Comparison of ENCODE assay signal across 14 cellular contexts in the genomic region with DNA sequence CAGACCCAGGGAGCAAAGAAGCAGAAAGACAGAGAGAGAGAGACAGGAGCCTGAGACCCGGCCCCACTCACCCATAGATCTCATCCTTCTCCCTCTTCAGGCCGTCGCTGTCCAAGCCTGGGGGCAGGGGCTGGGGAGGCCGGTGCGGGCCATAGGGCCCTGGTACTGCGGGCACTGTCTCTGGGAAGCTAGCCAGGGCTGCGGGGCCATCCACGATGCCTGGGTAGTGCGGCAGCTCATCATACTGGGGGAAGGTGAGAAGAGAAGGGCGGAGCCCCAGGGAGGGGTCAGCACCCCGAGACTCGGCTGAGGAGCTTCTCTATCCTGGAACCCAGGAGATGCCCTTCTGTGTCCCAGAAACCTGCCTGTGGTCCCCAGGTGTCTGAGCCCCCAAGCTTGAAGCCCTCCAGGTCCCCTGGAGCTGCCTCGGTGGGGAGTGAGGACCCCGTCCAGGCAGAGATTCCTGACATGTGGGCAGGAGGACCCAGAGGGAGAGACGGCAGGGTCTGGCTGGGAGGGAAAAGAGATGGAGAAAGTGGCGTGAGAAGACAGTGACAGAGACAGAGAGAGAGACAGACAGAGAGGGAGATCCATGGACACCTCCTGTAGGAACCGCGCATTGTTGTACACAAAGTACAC. TPM values are rescaled to one million over a fixed set of nuclear protein-coding genes. Genes with fewer than 3 reads are reported as not detected.
DNase-seq lines count a peak whose midpoint lies in the region; ATAC-seq and TF ChIP-seq lines count a peak whose summit lies in the region.
"Had no signal": no experiment of that assay in that cellular context is flagged by ENCODE, and none has a peak within 500 bp of the region (broad histone marks: within the 10 kb centered on the region; RNA-seq: fewer than 3 reads in every experiment).

No MANE protein-coding gene starts in this region.

- H3K9me2 ChIP-seq in hepatocyte (replicated peaks; ENCODE audit: insufficient read depth) = no peaks in the 10 kb centered on the region

- H3K27me3 ChIP-seq in CD4-positive, alpha-beta T cell (ENCODE audit: control insufficient read depth, insufficient read depth, low read length) = peaks cover 63% of the 10 kb centered on the region
- H3K27me3 ChIP-seq in Panc1 (ENCODE audit: control insufficient read depth, insufficient read depth, low read length) (peaks cover 2% of the 10 kb centered on the region; the same call in 1 of the 2 replicates), hepatocyte (peaks cover 53% of the 10 kb centered on the region), neural progenitor cell (peaks cover 49% of the 10 kb centered on the region), suprapubic skin (peaks cover 83% of the 10 kb centered on the region)

- peaks cover 78% of the 10 kb centered on the region for H3K27me3 Mint-ChIP-seq in CD4-positive, alpha-beta T cell
- peaks cover 25% of the 10 kb centered on the region for H3K27me3 Mint-ChIP-seq in neural progenitor cell (ENCODE audit: insufficient read depth, low read depth)

- no peak overlapping the region for H3K9ac ChIP-seq in neural progenitor cell

- H3K36me3 ChIP-seq in Panc1 (ENCODE audit: control insufficient read depth, insufficient read depth, low read length) (no peaks in the 10 kb centered on the region), hepatocyte (replicated peaks; ENCODE audit: insufficient read depth, low read depth) (no peaks in the 10 kb centered on the region), neural progenitor cell (no peaks in the 10 kb centered on the region), suprapubic skin (peaks cover 6% of the 10 kb centered on the region)
- H3K36me3 ChIP-seq: brain microvascular endothelial cell, MG63 had no signal

- no peaks in the 10 kb centered on the region for H3K9me3 Mint-ChIP-seq in CD4-positive, alpha-beta T cell
- no peaks in the 10 kb centered on the region for H3K9me3 Mint-ChIP-seq in neural progenitor cell
- H3K9me3 Mint-ChIP-seq: activated CD4-positive, alpha-beta memory T cell treated with anti-CD3 and anti-CD28 coated beads for 36 hours; T-helper 1 cell treated with Interleukin-12 subunit alpha and Interleukin-12 subunit beta and Interleukin-4 antibody, amounts not matched to agents 30 μg/mL and 1 μg/mL, for 36 hours had no signal

- intact Hi-C loops in CD4-positive, alpha-beta T cell (cut with DNase I, micrococcal nuclease) = no loop called here
- intact Hi-C loops in Panc1 (cut with micrococcal nuclease; ENCODE audit: unreplicated experiment) = no loop called here

- TSS peak; percentile 46 for BruUV-seq in Panc1 (replicated peaks; lab: Mats Ljungman, UMichigan)

- H3K4me1 ChIP-seq in Panc1 (ENCODE audit: control insufficient read depth, insufficient read depth, low read length) = peaks cover 4% of the 10 kb centered on the region
- H3K4me1 ChIP-seq in hepatocyte (ENCODE audit: insufficient read depth) = peaks cover 16% of the 10 kb centered on the region
- peaks cover 33% of the 10 kb centered on the region for H3K4me1 ChIP-seq in neural progenitor cell
- H3K4me1 ChIP-seq in suprapubic skin = peaks cover 32% of the 10 kb centered on the region

- no peak for TF ChIP-seq POLR2A in suprapubic skin (IDR thresholded peaks at IDR 0.05)

- WGBS in hepatocyte (ENCODE audit: low lambda C conversion rate, missing lambda C conversion rate) = 42% methylated on average over 18 of the region's 18 CpGs
- 25% methylated on average over 15 of the region's 18 CpGs for WGBS in suprapubic skin

- peaks cover 22% of the 10 kb centered on the region for H3F3A ChIP-seq in neural progenitor cell (ENCODE audit: low read depth)

- in situ Hi-C loops in Panc1 (cut with HindIII; ENCODE audit: low pct_unique_long_range_greater_than_20kb, low sequenced_read_pairs) = no loop called here

- peaks cover 42% of the 10 kb centered on the region for H3K4me1 Mint-ChIP-seq in CD4-positive, alpha-beta T cell (ENCODE audit: low read depth)
- H3K4me1 Mint-ChIP-seq in neural progenitor cell = peaks cover 35% of the 10 kb centered on the region

- no peaks in the 10 kb centered on the region for H3K36me3 Mint-ChIP-seq in CD4-positive, alpha-beta T cell (ENCODE audit: low read depth)
- H3K36me3 Mint-ChIP-seq in neural progenitor cell = peaks cover 15% of the 10 kb centered on the region
- H3K36me3 Mint-ChIP-seq: activated CD4-positive, alpha-beta memory T cell treated with anti-CD3 and anti-CD28 coated beads for 36 hours had no signal

- POLR2A ChIA-PET in CD4-positive, alpha-beta T cell (lab: Charles Lee) = no interaction called here
- POLR2A ChIA-PET in Panc1 (lab: Charles Lee) = interaction anchor here (0.6 kb wide), 1 partner anchor 92 kb away, joined by 3 read pairs; no protein-coding TSS in a partner anchor

- no peak for TF ChIP-seq CTCF in CD4-positive, alpha-beta T cell (IDR thresholded peaks at IDR 0.05)
- TF ChIP-seq CTCF in Panc1 (IDR thresholded peaks at IDR 0.05) = no peak
- TF ChIP-seq CTCF in hepatocyte (IDR thresholded peaks at IDR 0.05; ENCODE audit: poor library complexity) = no peak
- TF ChIP-seq CTCF in neural progenitor cell (IDR thresholded peaks at IDR 0.05) = no peak
- no peak for TF ChIP-seq CTCF in suprapubic skin (IDR thresholded peaks at IDR 0.05)

- CTCF ChIA-PET in CD4-positive, alpha-beta T cell (lab: Charles Lee) = no interaction called here
- CTCF ChIA-PET in Panc1 (lab: Charles Lee) = no interaction called here

- H3K79me2 ChIP-seq in hepatocyte (no peaks in the 10 kb centered on the region), neural progenitor cell (ENCODE audit: low read depth) (no peaks in the 10 kb centered on the region)

- no peak for ATAC-seq in CD4-positive, alpha-beta T cell (ENCODE audit: poor library complexity)
- ATAC-seq in Panc1 (peak; percentile 32), GM21529 (IDR thresholded peaks at IDR 0.05; ENCODE audit: unreplicated experiment) (no peak)

- DNase-seq in CD4-positive, alpha-beta T cell = no peak
- DNase-seq in Panc1 (ENCODE audit: low read depth, low spot score) (no peak), hepatocyte (ENCODE audit: low spot score) (no peak), neural progenitor cell (ENCODE audit: low spot score) (peak; percentile 35), NCI-H1417 treated with DMSO at 0.1 percent for 48 hours (lab: John Stamatoyannopoulos, UW) (no peak), suprapubic skin (ENCODE audit: low spot score in 2 of 2) (no peak)
- DNase-seq in activated T-cell treated with anti-CD3 and anti-CD28 coated beads, Interleukin-2, amount 50 U/mL, for 48 hours = no peak
- DNase-seq: activated CD4-positive, alpha-beta memory T cell treated with anti-CD3 and anti-CD28 coated beads for 36 hours; activated gamma-delta T cell; brain microvascular endothelial cell; mesenchymal stem cell; MG63 had no signal

- no peaks in the 10 kb centered on the region for H3K9me3 ChIP-seq in CD4-positive, alpha-beta T cell (ENCODE audit: control insufficient read depth, low read length)
- H3K9me3 ChIP-seq in Panc1 (ENCODE audit: control insufficient read depth, insufficient read depth, low read depth, low read length) (no peaks in the 10 kb centered on the region), hepatocyte (ENCODE audit: low read depth) (no peaks in the 10 kb centered on the region), neural progenitor cell (ENCODE audit: low read depth) (no peaks in the 10 kb centered on the region), suprapubic skin (no peaks in the 10 kb centered on the region)
- H3K9me3 ChIP-seq: MG63 had no signal

- H2AFZ ChIP-seq in hepatocyte (no peak overlapping the region), neural progenitor cell (replicated peaks) (no peak overlapping the region)

- no peak overlapping the region for H3K27ac ChIP-seq in CD4-positive, alpha-beta T cell (ENCODE audit: low read depth, low read length)
- H3K27ac ChIP-seq in Panc1 (ENCODE audit: low read length) (no peak overlapping the region), hepatocyte (no peak overlapping the region), neural progenitor cell (no peak overlapping the region), suprapubic skin (no peak overlapping the region)
- H3K27ac ChIP-seq: brain microvascular endothelial cell had no signal

- TF ChIP-seq EP300 in suprapubic skin (IDR thresholded peaks at IDR 0.05) = no peak

- peak overlapping the region; percentile 68 for H3K4me3 Mint-ChIP-seq in CD4-positive, alpha-beta T cell
- H3K4me3 Mint-ChIP-seq in neural progenitor cell = peak overlapping the region; percentile 91
- H3K4me3 Mint-ChIP-seq: activated CD4-positive, alpha-beta memory T cell treated with anti-CD3 and anti-CD28 coated beads for 36 hours had no signal

- 0 out of 4 replicates have a peak overlapping the region, but pooled peaks of 1 of the 2 experiments have one; percentile 39 for H3K4me3 ChIP-seq in Panc1 (ENCODE audit: low read depth in 2 of 2, low read length in 2 of 2)
- no peak overlapping the region for H3K4me3 ChIP-seq in hepatocyte
- peak overlapping the region; percentile 57 for H3K4me3 ChIP-seq in neural progenitor cell
- no peak overlapping the region for H3K4me3 ChIP-seq in suprapubic skin
- H3K4me3 ChIP-seq: MG63 had no signal

- H3K4me2 ChIP-seq in hepatocyte (peak overlapping the region; percentile 83), neural progenitor cell (peak overlapping the region; percentile 96)

- no peak overlapping the region for H3K27ac Mint-ChIP-seq in CD4-positive, alpha-beta T cell
- no peak overlapping the region for H3K27ac Mint-ChIP-seq in neural progenitor cell
- H3K27ac Mint-ChIP-seq: activated CD4-positive, alpha-beta memory T cell treated with anti-CD3 and anti-CD28 coated beads for 36 hours; T-helper 1 cell treated with Interleukin-12 subunit alpha and Interleukin-12 subunit beta and Interleukin-4 antibody, amounts not matched to agents 30 μg/mL and 1 μg/mL, for 36 hours had no signal

- peaks cover 2% of the 10 kb centered on the region for H4K20me1 ChIP-seq in hepatocyte (ENCODE audit: insufficient read depth, poor library complexity, severe bottlenecking)
- peaks cover 29% of the 10 kb centered on the region for H4K20me1 ChIP-seq in neural progenitor cell (ENCODE audit: low read depth)

RNA-seq across cellular contexts. Expression of gene MEIS3, which starts 2.1 kb away (rescaled TPM):
- total RNA-seq in CD4-positive, alpha-beta T cell = under 1 TPM in 1 of 2 experiments, not detected in 1; 0.47 TPM
- total RNA-seq in Panc1 (2021; ENCODE audit: unreplicated experiment) = 11.3 TPM
- 20.1 TPM for polyA plus RNA-seq in Panc1 (2012; ENCODE audit: insufficient read length)
- total RNA-seq in hepatocyte = 18.4 and 21.2 TPM in 2 replicates
- polyA plus RNA-seq in hepatocyte = 40.6 and 47.0 TPM in 2 replicates
- 32.2 and 70.5 TPM in 2 replicates for total RNA-seq in neural progenitor cell (ENCODE audit: low replicate concordance)
- total RNA-seq in suprapubic skin = 1 to 10 TPM; 1.6 to 5.5 (median 3.1) TPM

RNA-seq across cellular contexts. Expression of gene SLC8A2, which starts 54.5 kb away (rescaled TPM):
- total RNA-seq in CD4-positive, alpha-beta T cell = not detected
- 0.10 TPM for total RNA-seq in Panc1 (2021; ENCODE audit: unreplicated experiment)
- 1.2 TPM for polyA plus RNA-seq in Panc1 (2012; ENCODE audit: insufficient read length)
- total RNA-seq in hepatocyte = 1.1 and 1.2 TPM in 2 replicates
- 0.24 and 0.40 TPM in 2 replicates for polyA plus RNA-seq in hepatocyte
- total RNA-seq in neural progenitor cell (ENCODE audit: low replicate concordance) = 14.5 and 17.6 TPM in 2 replicates
- total RNA-seq in suprapubic skin = 1 to 10 TPM in 1 of 4 donors, under 1 TPM in 2, not detected in 1; 0.26 to 1.2 (median 0.38) TPM
